ENCODE assay signal across 13 cellular contexts in the genomic region with DNA sequence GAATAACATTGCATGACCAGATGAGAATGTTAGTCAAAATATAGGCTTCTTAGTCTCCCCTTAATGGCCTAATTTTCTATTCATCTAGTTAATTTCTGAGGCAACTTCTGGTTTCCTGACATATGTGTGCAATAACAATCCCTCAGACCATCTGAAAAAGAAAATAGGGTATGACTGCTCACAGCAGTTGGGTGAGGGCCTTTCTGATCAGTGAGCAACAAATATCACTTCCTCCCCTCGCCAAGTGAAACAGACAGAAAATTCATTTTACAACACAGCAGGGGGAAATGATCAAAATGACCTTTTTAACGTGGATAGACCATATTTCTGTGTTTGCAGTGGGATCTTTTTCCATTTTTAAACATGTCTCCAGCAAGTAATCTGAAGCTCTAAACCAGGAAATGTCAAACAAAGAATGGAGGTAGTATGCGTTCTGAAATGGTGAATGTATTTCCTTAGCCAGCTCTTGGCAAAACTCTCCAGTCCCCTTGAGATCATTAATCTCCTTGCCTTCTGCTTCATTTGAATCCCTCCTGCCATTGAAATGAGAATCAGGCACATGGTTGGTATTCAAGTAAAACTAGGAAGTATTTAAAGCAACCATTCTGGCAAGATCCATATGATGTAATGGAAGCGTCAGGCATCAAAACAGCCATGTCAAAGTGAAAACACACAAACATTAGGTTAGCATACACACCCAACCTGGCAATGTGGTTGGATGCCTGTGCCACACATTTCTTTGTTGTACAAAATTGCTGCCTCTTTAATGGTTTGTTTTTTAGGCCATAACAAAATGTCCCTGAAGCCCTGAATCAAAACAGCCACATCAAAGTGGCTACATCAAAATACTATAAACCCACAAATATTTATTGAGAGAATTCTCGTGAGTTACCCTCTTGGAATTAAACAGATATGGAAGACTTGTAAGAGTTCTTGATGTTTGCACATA.
DNase-seq lines count a peak whose midpoint lies in the region; ATAC-seq and TF ChIP-seq lines count a peak whose summit lies in the region.
"Had no signal": no experiment of that assay in that cellular context is flagged by ENCODE, and none has a peak within 500 bp of the region (broad histone marks: within the 10 kb centered on the region; RNA-seq: fewer than 3 reads in every experiment).

No MANE protein-coding gene starts in this region.

- DNase-seq in CD4-positive, CD25-positive, alpha-beta regulatory T cell = peak in 1 of 3 donors; percentile 25
- DNase-seq in GM20000 (ENCODE audit: low spot score) = peak; percentile 21
- peak; percentile 62 for DNase-seq in NCI-H524 treated with DMSO at 0.1 percent for 48 hours (lab: John Stamatoyannopoulos, UW)
- DNase-seq in glomerular endothelial cell (ENCODE audit: extremely low read depth, low read depth, low spot score) = peak; percentile 9
- no peak for DNase-seq in MCF 10A (ENCODE audit: unreplicated experiment)
- DNase-seq: cerebellar nuclear complex, PC-9, uterus had no signal

- peak overlapping the region in 2 of 4 donors; percentile 28 to 53 for H3K4me3 Mint-ChIP-seq in CD4-positive, CD25-positive, alpha-beta regulatory T cell
- H3K4me3 Mint-ChIP-seq in MCF 10A (ENCODE audit: unreplicated experiment) = no peak overlapping the region

- H3K4me1 Mint-ChIP-seq in CD4-positive, CD25-positive, alpha-beta regulatory T cell = peaks cover 6 to 27% (median 19%) of the 10 kb centered on the region in 4 donors
- H3K4me1 Mint-ChIP-seq in MCF 10A (ENCODE audit: insufficient read depth, unreplicated experiment) = peaks cover 7% of the 10 kb centered on the region

- no peak overlapping the region for H3K4me3 ChIP-seq in CD4-positive, CD25-positive, alpha-beta regulatory T cell (ENCODE audit: low read depth, low read length)
- H3K4me3 ChIP-seq: HAP-1, PC-9, uterus had no signal

- no peaks in the 10 kb centered on the region for H3K36me3 ChIP-seq in CD4-positive, CD25-positive, alpha-beta regulatory T cell (ENCODE audit: control insufficient read depth, insufficient read depth, low read length)
- H3K36me3 ChIP-seq: HAP-1, uterus had no signal

- peak overlapping the region in 2 of 3 donors; percentile 22 to 45 for H3K27ac Mint-ChIP-seq in CD4-positive, CD25-positive, alpha-beta regulatory T cell
- H3K27ac Mint-ChIP-seq in MCF 10A (ENCODE audit: low read depth, unreplicated experiment) = no peak overlapping the region

- H3K27me3 ChIP-seq in CD4-positive, CD25-positive, alpha-beta regulatory T cell (ENCODE audit: control insufficient read depth, insufficient read depth, low read length) = no peaks in the 10 kb centered on the region
- H3K27me3 ChIP-seq: uterus had no signal

- intact Hi-C loops in MCF 10A (cut with micrococcal nuclease) = no loop called here

- no peaks in the 10 kb centered on the region for H3K9me3 Mint-ChIP-seq in CD4-positive, CD25-positive, alpha-beta regulatory T cell
- no peaks in the 10 kb centered on the region for H3K9me3 Mint-ChIP-seq in MCF 10A (ENCODE audit: unreplicated experiment)

- H3K27ac ChIP-seq in CD4-positive, CD25-positive, alpha-beta regulatory T cell (ENCODE audit: insufficient read depth, low read length, poor library complexity, severe bottlenecking) = no peak overlapping the region
- H3K27ac ChIP-seq: parathyroid adenoma, PC-9, uterus had no signal

- peaks cover 11% of the 10 kb centered on the region for H3K4me1 ChIP-seq in CD4-positive, CD25-positive, alpha-beta regulatory T cell (ENCODE audit: control insufficient read depth, insufficient read depth, low read length, poor library complexity, severe bottlenecking)
- H3K4me1 ChIP-seq: parathyroid adenoma, uterus had no signal

- peaks cover 14% of the 10 kb centered on the region for H3K27me3 Mint-ChIP-seq in CD4-positive, CD25-positive, alpha-beta regulatory T cell
- H3K27me3 Mint-ChIP-seq in MCF 10A (ENCODE audit: insufficient read depth, unreplicated experiment) = no peaks in the 10 kb centered on the region

- CTCF ChIA-PET in MCF 10A (lab: Yijun Ruan, JAX) = interaction anchor here (0.7 kb wide), 1 partner anchor 1610 kb away, joined by 3 read pairs; no protein-coding TSS in a partner anchor

- BruUV-seq in MCF 10A (replicated peaks; lab: Mats Ljungman, UMichigan) = no TSS peak

- TF ChIP-seq CTCF in GM20000 (IDR thresholded peaks at IDR 0.05; ENCODE audit: extremely low read depth, missing control alignments) = no peak
- no peak for TF ChIP-seq CTCF in MCF 10A (IDR thresholded peaks at IDR 0.05; ENCODE audit: unreplicated experiment)

- no peaks in the 10 kb centered on the region for H3K36me3 Mint-ChIP-seq in CD4-positive, CD25-positive, alpha-beta regulatory T cell
- H3K36me3 Mint-ChIP-seq in MCF 10A (ENCODE audit: insufficient read depth, unreplicated experiment) = no peaks in the 10 kb centered on the region

- POLR2A ChIA-PET in MCF 10A (lab: Yijun Ruan, JAX) = interaction anchor here (1.1 to 1.9 kb wide), 5 partner anchors 10 to 46 kb away, joined by 3 to 7 read pairs (median 4); no protein-coding TSS in a partner anchor

- no peak for ATAC-seq in CD4-positive, CD25-positive, alpha-beta regulatory T cell (ENCODE audit: low read depth in 2 of 2)
- no peak for ATAC-seq in GM19452 (IDR thresholded peaks at IDR 0.05; ENCODE audit: unreplicated experiment)
- ATAC-seq in HG03378 (IDR thresholded peaks at IDR 0.05; ENCODE audit: unreplicated experiment) = no peak
- no peak for ATAC-seq in GM19467 (IDR thresholded peaks at IDR 0.05; ENCODE audit: unreplicated experiment)

- H3K9me3 ChIP-seq in CD4-positive, CD25-positive, alpha-beta regulatory T cell (ENCODE audit: control insufficient read depth in 2 of 2, low read length in 2 of 2) = no peaks in the 10 kb centered on the region
- H3K9me3 ChIP-seq: HAP-1, uterus had no signal
